Comparison of ENCODE assay signal across 23 cellular contexts in genomic region chr5:146401021-146401420, GRCh38.
"Had no signal": no experiment of that assay in that cellular context is flagged by ENCODE, and none has a peak within 500 bp of the region (broad histone marks: within the 10 kb centered on the region; RNA-seq: fewer than 3 reads in every experiment).

No MANE protein-coding gene starts in this region.

- H3K9me3 ChIP-seq: colonic mucosa, esophagus squamous epithelium, gastrocnemius medialis, gastroesophageal sphincter, heart left ventricle, heart right ventricle had no signal

- H3K27me3 Mint-ChIP-seq: dendritic cell treated with granulocyte-macrophage colony-stimulating factor and Interleukin-4, amounts not matched to agents 40 ng/mL and 50 ng/mL, for 4 days had no signal

- H3K4me3 ChIP-seq: colonic mucosa, coronary artery, dorsolateral prefrontal cortex, esophagus squamous epithelium, gastrocnemius medialis, gastroesophageal sphincter, heart left ventricle, heart right ventricle, hepatocyte had no signal

- DNase-seq: colonic mucosa; cortex of kidney; dermis blood vessel endothelial cell; dorsolateral prefrontal cortex; effector CD4-positive, alpha-beta T cell; effector CD8-positive, alpha-beta T cell; effector memory CD4-positive, alpha-beta T cell; effector memory CD8-positive, alpha-beta T cell; endodermal cell; esophagus squamous epithelium; foreskin fibroblast; foreskin keratinocyte; foreskin melanocyte; gastrocnemius medialis; head of caudate nucleus; heart left ventricle; heart right ventricle had no signal

- H3K27me3 ChIP-seq: colonic mucosa had no signal

- H3K4me3 Mint-ChIP-seq: dendritic cell treated with granulocyte-macrophage colony-stimulating factor and Interleukin-4, amounts not matched to agents 40 ng/mL and 50 ng/mL, for 4 days; effector memory CD8-positive, alpha-beta T cell; endodermal cell had no signal

- H3K27ac Mint-ChIP-seq: dendritic cell treated with granulocyte-macrophage colony-stimulating factor and Interleukin-4, amounts not matched to agents 40 ng/mL and 50 ng/mL, for 4 days; effector memory CD8-positive, alpha-beta T cell; endodermal cell had no signal

- H3K4me1 ChIP-seq: colonic mucosa, esophagus squamous epithelium, foreskin keratinocyte, gastrocnemius medialis, gastroesophageal sphincter, heart left ventricle, heart right ventricle had no signal

- ATAC-seq: effector memory CD8-positive, alpha-beta T cell; esophagus mucosa; foreskin keratinocyte; gastrocnemius medialis; gastroesophageal sphincter; heart left ventricle; heart right ventricle had no signal

- H3K4me1 Mint-ChIP-seq: endodermal cell had no signal

- H3K27ac ChIP-seq: colonic mucosa, coronary artery, dorsolateral prefrontal cortex, epithelial cell of prostate, esophagus squamous epithelium, foreskin keratinocyte, gastrocnemius medialis, gastroesophageal sphincter, heart left ventricle, heart right ventricle, hepatocyte had no signal

- H3K9me3 Mint-ChIP-seq: dendritic cell treated with granulocyte-macrophage colony-stimulating factor and Interleukin-4, amounts not matched to agents 40 ng/mL and 50 ng/mL, for 4 days; effector memory CD8-positive, alpha-beta T cell; endodermal cell had no signal

- H3K36me3 ChIP-seq: colonic mucosa, esophagus squamous epithelium, gastrocnemius medialis, gastroesophageal sphincter, heart left ventricle, heart right ventricle had no signal
